In the genomic region with DNA sequence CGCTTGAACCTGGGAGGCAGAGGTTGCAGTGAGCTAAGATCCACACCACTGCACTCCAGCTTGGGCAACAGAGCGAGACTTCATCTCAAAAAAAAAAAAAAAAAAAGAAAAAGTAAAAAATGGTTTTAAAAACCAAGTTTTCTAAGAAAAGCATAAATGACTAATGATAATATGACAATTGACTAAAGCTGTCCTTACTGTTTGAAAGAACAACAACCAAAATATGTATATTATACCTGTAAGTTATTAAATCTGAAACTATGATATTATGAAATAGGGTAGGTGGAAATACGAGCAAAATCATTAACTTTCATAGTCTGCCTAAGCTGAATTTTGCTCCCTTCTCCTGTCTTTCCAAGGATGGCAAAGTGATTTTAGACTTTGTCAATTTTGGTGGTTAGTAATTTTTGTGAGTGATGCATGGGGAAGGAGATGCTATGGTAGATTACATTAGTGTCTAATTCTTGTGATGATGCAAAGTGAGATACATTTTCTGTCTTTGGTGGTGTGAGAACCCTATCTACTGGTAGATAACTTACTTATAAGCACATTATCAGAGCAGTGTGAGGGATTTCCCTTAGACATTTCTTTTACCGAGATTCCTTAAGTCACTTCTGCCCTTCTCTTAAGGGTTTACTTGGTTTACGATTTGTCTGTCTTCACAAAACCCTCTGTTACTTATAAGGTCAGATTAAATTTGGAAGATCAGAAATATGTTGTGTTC, we compare ENCODE assay signal across 12 cellular contexts. TPM values are rescaled to one million over a fixed set of nuclear protein-coding genes. Genes with fewer than 3 reads are reported as not detected.
DNase-seq lines count a peak whose midpoint lies in the region; ATAC-seq and TF ChIP-seq lines count a peak whose summit lies in the region.
"Had no signal": no experiment of that assay in that cellular context is flagged by ENCODE, and none has a peak within 500 bp of the region (broad histone marks: within the 10 kb centered on the region; RNA-seq: fewer than 3 reads in every experiment).

No MANE protein-coding gene starts in this region.

- H3K27ac ChIP-seq in H9 (ENCODE audit: insufficient read length, low read depth, low read length) (no peak overlapping the region), gastrocnemius medialis (peak overlapping the region; percentile 91 to 100 (median 99))
- peak overlapping the region; percentile 46 for H3K27ac ChIP-seq in effector memory CD4-positive, alpha-beta T cell (ENCODE audit: insufficient read depth, low read length, poor library complexity, severe bottlenecking)
- H3K27ac ChIP-seq: WERI-Rb-1 had no signal

- no peak overlapping the region for H2BK12ac ChIP-seq in H9 (ENCODE audit: insufficient read length, low read depth, low read length)

- H3K27ac Mint-ChIP-seq in H9, result peak overlapping the region in 2 of 3 experiments; percentile 92 to 96; a peak in 3 of 7 replicates
- peak overlapping the region; percentile 50 for H3K27ac Mint-ChIP-seq in T-helper 1 cell treated with Interleukin-12 subunit alpha and Interleukin-12 subunit beta and Interleukin-4 antibody, amounts not matched to agents 30 μg/mL and 1 μg/mL, for 36 hours

- no peak overlapping the region for H4K5ac ChIP-seq in H9 (ENCODE audit: insufficient read length, low read depth, low read length)

- no peak overlapping the region for H2AK5ac ChIP-seq in H9 (ENCODE audit: insufficient read length, low read length)

- no peak overlapping the region for H3K4me3 ChIP-seq in effector memory CD4-positive, alpha-beta T cell (ENCODE audit: insufficient read depth, low read depth, low read length, poor library complexity, severe bottlenecking)
- H3K4me3 ChIP-seq in gastrocnemius medialis, result no peak overlapping the region

- H3K4me1 Mint-ChIP-seq in H9, result peaks cover 28 to 29% of the 10 kb centered on the region in 2 experiments
- peaks cover 58% of the 10 kb centered on the region for H3K4me1 Mint-ChIP-seq in T-helper 1 cell treated with Interleukin-12 subunit alpha and Interleukin-12 subunit beta and Interleukin-4 antibody, amounts not matched to agents 30 μg/mL and 1 μg/mL, for 36 hours (ENCODE audit: low read depth)

- H3K18ac ChIP-seq in H9 (ENCODE audit: insufficient read length, low read depth, low read length), result no peak overlapping the region

- no CpG with 5 or more reads among the region's 5 CpGs for WGBS in H9 (ENCODE audit: extremely low coverage, insufficient read length, low lambda C conversion rate)

- no peak overlapping the region for H3K23ac ChIP-seq in H9 (ENCODE audit: insufficient read length, low read depth, low read length)

- H2BK20ac ChIP-seq in H9 (ENCODE audit: low read depth, low read length, poor library complexity, severe bottlenecking), result no peak overlapping the region

- no peaks in the 10 kb centered on the region; a peak in 2 of 5 replicates for H3K9me3 Mint-ChIP-seq in H9
- no peaks in the 10 kb centered on the region for H3K9me3 Mint-ChIP-seq in T-helper 1 cell treated with Interleukin-12 subunit alpha and Interleukin-12 subunit beta and Interleukin-4 antibody, amounts not matched to agents 30 μg/mL and 1 μg/mL, for 36 hours

- no peaks in the 10 kb centered on the region for H3K27me3 Mint-ChIP-seq in H9 (ENCODE audit: low read depth)
- no peaks in the 10 kb centered on the region for H3K27me3 Mint-ChIP-seq in T-helper 1 cell treated with Interleukin-12 subunit alpha and Interleukin-12 subunit beta and Interleukin-4 antibody, amounts not matched to agents 30 μg/mL and 1 μg/mL, for 36 hours (ENCODE audit: low read depth)

- no peak overlapping the region for H3K9ac ChIP-seq in H9 (ENCODE audit: extremely low read depth, insufficient read length, low read length)

- H3K27me3 ChIP-seq in H9 (ENCODE audit: insufficient read depth, low read length), result no peaks in the 10 kb centered on the region
- no peaks in the 10 kb centered on the region for H3K27me3 ChIP-seq in effector memory CD4-positive, alpha-beta T cell (replicated peaks; ENCODE audit: control insufficient read depth, insufficient read depth, low read length, poor library complexity, severe bottlenecking)
- H3K27me3 ChIP-seq in gastrocnemius medialis, result no peaks in the 10 kb centered on the region

- no peaks in the 10 kb centered on the region for H3K4me1 ChIP-seq in H9 (ENCODE audit: insufficient read depth, low read length)
- peaks cover 37% of the 10 kb centered on the region for H3K4me1 ChIP-seq in effector memory CD4-positive, alpha-beta T cell (ENCODE audit: control insufficient read depth, insufficient read depth, low read length, poor library complexity, severe bottlenecking)
- peaks cover 35 to 52% of the 10 kb centered on the region in 2 donors for H3K4me1 ChIP-seq in gastrocnemius medialis

- DNase-seq in H9 (no peak), gastrocnemius medialis (no peak), NCI-H2196 (lab: John Stamatoyannopoulos, UW; ENCODE audit: unreplicated experiment) (no peak), C1 segment of cervical spinal cord (lab: John Stamatoyannopoulos, UW) (no peak)
- no peak for DNase-seq in effector memory CD4-positive, alpha-beta T cell
- DNase-seq: DMS 273 treated with DMSO at 0.1 percent for 48 hours, NCI-H2107, WERI-Rb-1 had no signal

- H3K23me2 ChIP-seq in H9 (ENCODE audit: insufficient read length, low read depth, low read length, poor library complexity, severe bottlenecking), result no peaks in the 10 kb centered on the region

- no peaks in the 10 kb centered on the region for H4K20me1 ChIP-seq in H9 (ENCODE audit: control insufficient read depth, insufficient read depth, insufficient read length)

- intact Hi-C loops in gastrocnemius medialis (cut with DNase I; ENCODE audit: low total_unique reads), result loop anchor here (1.0 to 10.0 kb wide), 2 partner anchors 9 to 325 kb away; no protein-coding TSS in a partner anchor

- TF ChIP-seq CTCF in H9 (conservative IDR thresholded peaks at IDR 0.05) (no peak), gastrocnemius medialis (IDR thresholded peaks at IDR 0.05 in 4 of 5, conservative IDR thresholded peaks at IDR 0.05 in 1 of 5) (no peak)

- peaks cover 64 to 93% (median 91%) of the 10 kb centered on the region in 3 experiments for H3K36me3 Mint-ChIP-seq in H9 (ENCODE audit: insufficient read depth in 1 of 3, low read depth in 3 of 3)
- H3K36me3 Mint-ChIP-seq in T-helper 1 cell treated with Interleukin-12 subunit alpha and Interleukin-12 subunit beta and Interleukin-4 antibody, amounts not matched to agents 30 μg/mL and 1 μg/mL, for 36 hours (ENCODE audit: low read depth), result peaks cover 75% of the 10 kb centered on the region

- H3T11ph ChIP-seq in H9 (ENCODE audit: low read length), result no peak overlapping the region

- H4K8ac ChIP-seq in H9 (replicated peaks; ENCODE audit: insufficient read length, low read depth, low read length), result no peak overlapping the region

- no peaks in the 10 kb centered on the region for H3K9me3 ChIP-seq in H9 (ENCODE audit: control insufficient read depth, low read depth, low read length)
- no peaks in the 10 kb centered on the region for H3K9me3 ChIP-seq in effector memory CD4-positive, alpha-beta T cell (ENCODE audit: control insufficient read depth, low read length)
- H3K9me3 ChIP-seq in gastrocnemius medialis, result no peaks in the 10 kb centered on the region
- H3K9me3 ChIP-seq: thoracic aorta had no signal

- H3K14ac ChIP-seq in H9 (ENCODE audit: insufficient read depth, low read length), result no peak overlapping the region

- TF ChIP-seq POLR2A in gastrocnemius medialis (IDR thresholded peaks at IDR 0.05), result no peak

- H2BK120ac ChIP-seq in H9 (ENCODE audit: low read depth, low read length, poor library complexity, severe bottlenecking), result no peak overlapping the region

- H3K79me1 ChIP-seq in H9 (ENCODE audit: insufficient read depth, low read depth, low read length, poor library complexity, severe bottlenecking), result peaks cover 2% of the 10 kb centered on the region

- H3K79me2 ChIP-seq in H9 (ENCODE audit: insufficient read depth, low read length), result peaks cover 18% of the 10 kb centered on the region; the same call in 1 of the 2 replicates

- peaks cover 64% of the 10 kb centered on the region for H3K36me3 ChIP-seq in effector memory CD4-positive, alpha-beta T cell (ENCODE audit: control insufficient read depth, insufficient read depth, low read length)
- peaks cover 4 to 77% of the 10 kb centered on the region in 2 donors for H3K36me3 ChIP-seq in gastrocnemius medialis

- ATAC-seq in gastrocnemius medialis (no peak), HG03378 (IDR thresholded peaks at IDR 0.05; ENCODE audit: unreplicated experiment) (no peak), GM19035 (IDR thresholded peaks at IDR 0.05; ENCODE audit: unreplicated experiment) (no peak)

- no peak overlapping the region for H2BK15ac ChIP-seq in H9 (ENCODE audit: low read depth, low read length)

- no peak overlapping the region for H2BK5ac ChIP-seq in H9 (ENCODE audit: insufficient read length, low read length)

- no peak overlapping the region for H4K91ac ChIP-seq in H9 (ENCODE audit: insufficient read length, low read depth, low read length)

- no peak overlapping the region for H3K4me2 ChIP-seq in H9 (ENCODE audit: insufficient read depth, insufficient read length, low read length)

- no peak overlapping the region for H3K4me3 Mint-ChIP-seq in H9
- H3K4me3 Mint-ChIP-seq in T-helper 1 cell treated with Interleukin-12 subunit alpha and Interleukin-12 subunit beta and Interleukin-4 antibody, amounts not matched to agents 30 μg/mL and 1 μg/mL, for 36 hours, result peak overlapping the region; percentile 58

- H2AFZ ChIP-seq in H9 (ENCODE audit: low read length), result no peak overlapping the region

- H3K56ac ChIP-seq in H9 (ENCODE audit: insufficient read length, low read depth, low read length), result no peak overlapping the region

- in situ Hi-C loops in gastrocnemius medialis (cut with MboI; ENCODE audit: low sequenced_read_pairs in 4 of 4), result no loop called here

- no peak overlapping the region for H3K4ac ChIP-seq in H9 (ENCODE audit: low read depth, low read length)

RNA-seq across cellular contexts. Expression of a gene that starts 10.6 kb away (rescaled TPM):
- total RNA-seq in H9 (2021) (56.7 and 63.3 TPM in 2 replicates), gastrocnemius medialis (10 to 100 TPM; 26.9 to 55.5 (median 33.7) TPM)
